8 cellular contexts compared by ENCODE assay signal in genomic region chr15:63473007-63473748, GRCh38. TPM values are rescaled to one million over a fixed set of nuclear protein-coding genes. Genes with fewer than 3 reads are reported as not detected.
DNase-seq lines count a peak whose midpoint lies in the region; ATAC-seq and TF ChIP-seq lines count a peak whose summit lies in the region.

No MANE protein-coding gene starts in this region.

- H3K4me1 ChIP-seq in CD8-positive, alpha-beta memory T cell (ENCODE audit: insufficient read depth, low read length), result peaks cover 33% of the 10 kb centered on the region
- H3K4me1 ChIP-seq in fibroblast of lung (ENCODE audit: control insufficient read depth, extremely low read depth, insufficient read depth, low read length), result peaks cover 25% of the 10 kb centered on the region
- H3K4me1 ChIP-seq in esophagus muscularis mucosa, result peaks cover 6 to 32% (median 29%) of the 10 kb centered on the region in 4 donors

- H3K9me3 Mint-ChIP-seq in CD8-positive, alpha-beta memory T cell, result no peaks in the 10 kb centered on the region

- no peak overlapping the region for H3K9ac ChIP-seq in fibroblast of lung (ENCODE audit: insufficient read depth, low read length)

- intact Hi-C loops in head of caudate nucleus (cut with DNase I) (no loop called here), esophagus muscularis mucosa (cut with DNase I) (no loop called here), lower leg skin (cut with DNase I; ENCODE audit: low total_unique reads) (no loop called here)

- H3K9me3 ChIP-seq in CD8-positive, alpha-beta memory T cell (ENCODE audit: low read length), result no peaks in the 10 kb centered on the region
- H3K9me3 ChIP-seq in fibroblast of lung (ENCODE audit: control insufficient read depth, insufficient read depth, low read depth, low read length), result no peaks in the 10 kb centered on the region
- H3K9me3 ChIP-seq in esophagus muscularis mucosa, result no peaks in the 10 kb centered on the region

- peak; percentile 48 for ATAC-seq in GM19395 (IDR thresholded peaks at IDR 0.05; ENCODE audit: unreplicated experiment)

- H3K79me2 ChIP-seq in fibroblast of lung (ENCODE audit: control insufficient read depth, insufficient read depth, low read length), result no peaks in the 10 kb centered on the region

- 92% methylated on average over 9 of the region's 9 CpGs for WGBS in esophagus muscularis mucosa
- WGBS in lower leg skin, 2 donors, result 83 to 88% methylated on average over 9 of the region's 9 CpGs

- TF ChIP-seq EP300 in esophagus muscularis mucosa (IDR thresholded peaks at IDR 0.05), result no peak

- TF ChIP-seq CTCF in fibroblast of lung (conservative IDR thresholded peaks at IDR 0.05 in 1 of 2, IDR thresholded peaks at IDR 0.05 in 1 of 2; ENCODE audit: low read depth in 1 of 2, low read length in 2 of 2) (no peak), esophagus muscularis mucosa (IDR thresholded peaks at IDR 0.05) (no peak), lower leg skin (IDR thresholded peaks at IDR 0.05) (no peak)

- no peaks in the 10 kb centered on the region for H3K27me3 ChIP-seq in CD8-positive, alpha-beta memory T cell (ENCODE audit: insufficient read depth, low read length, poor library complexity, severe bottlenecking)
- no peaks in the 10 kb centered on the region for H3K27me3 ChIP-seq in fibroblast of lung (ENCODE audit: control insufficient read depth, insufficient read depth, low read length)
- no peaks in the 10 kb centered on the region for H3K27me3 ChIP-seq in esophagus muscularis mucosa

- no peaks in the 10 kb centered on the region for H3K36me3 Mint-ChIP-seq in CD8-positive, alpha-beta memory T cell

- POLR2A ChIA-PET in CD8-positive, alpha-beta memory T cell (lab: Charles Lee), result interaction anchor here (2.1 kb wide), 1 partner anchor 32 kb away, joined by 8 read pairs; no protein-coding TSS in a partner anchor

- H3K4me2 ChIP-seq in fibroblast of lung (ENCODE audit: extremely low read depth, insufficient read depth, low read length), result no peak overlapping the region

- no peaks in the 10 kb centered on the region for H4K20me1 ChIP-seq in fibroblast of lung (ENCODE audit: control insufficient read depth, extremely low read depth, insufficient read depth, low read length)

- H3K27ac ChIP-seq in CD8-positive, alpha-beta memory T cell (ENCODE audit: low read depth, low read length), result no peak overlapping the region
- peak overlapping the region; percentile 24 for H3K27ac ChIP-seq in fibroblast of lung (ENCODE audit: insufficient read depth, low read length)
- H3K27ac ChIP-seq in esophagus muscularis mucosa (replicated peaks in 1 of 4), result no peak overlapping the region

- no peaks in the 10 kb centered on the region for H3K27me3 Mint-ChIP-seq in CD8-positive, alpha-beta memory T cell

- TF ChIP-seq POLR2A in esophagus muscularis mucosa (IDR thresholded peaks at IDR 0.05; ENCODE audit: low read depth), result no peak
- TF ChIP-seq POLR2A in lower leg skin (IDR thresholded peaks at IDR 0.05), result no peak

- H3K36me3 ChIP-seq in CD8-positive, alpha-beta memory T cell (ENCODE audit: insufficient read depth, low read length), result no peaks in the 10 kb centered on the region
- H3K36me3 ChIP-seq in fibroblast of lung (ENCODE audit: control insufficient read depth, insufficient read depth, low read length) (no peaks in the 10 kb centered on the region), esophagus muscularis mucosa (no peaks in the 10 kb centered on the region)

- no peak overlapping the region for H2AFZ ChIP-seq in fibroblast of lung (ENCODE audit: low read length)

- CTCF ChIA-PET in CD8-positive, alpha-beta memory T cell (lab: Charles Lee), result interaction anchor here (1.3 to 1.7 kb wide), 3 partner anchors 23 to 32 kb away, joined by 4 to 8 read pairs (median 4); no protein-coding TSS in a partner anchor

- peak overlapping the region in 7 of 8 donors; percentile 26 to 97 (median 74) for H3K27ac Mint-ChIP-seq in CD8-positive, alpha-beta memory T cell

- H3K4me3 ChIP-seq in CD8-positive, alpha-beta memory T cell (ENCODE audit: low read length), result no peak overlapping the region
- H3K4me3 ChIP-seq in fibroblast of lung (replicated peaks in 1 of 4; ENCODE audit: control extremely low read depth in 1 of 4, insufficient read depth in 1 of 4, low read depth in 3 of 4, low read length in 4 of 4), result no peak overlapping the region
- no peak overlapping the region for H3K4me3 ChIP-seq in esophagus muscularis mucosa
- no peak overlapping the region for H3K4me3 ChIP-seq in lower leg skin (ENCODE audit: low read depth, poor library complexity, severe bottlenecking)

- peak in 3 of 5 donors; percentile 16 to 59 (median 44) for DNase-seq in CD8-positive, alpha-beta memory T cell
- DNase-seq in LHCN-M2 (ENCODE audit: low read depth) (peak; percentile 41), fibroblast of lung (ENCODE audit: low read depth in 2 of 2) (no peak), head of caudate nucleus (no peak), GM19238 (ENCODE audit: insufficient read length, low spot score) (no peak), esophagus muscularis mucosa (ENCODE audit: extremely low spot score) (no peak), lower leg skin (ENCODE audit: low spot score in 2 of 2) (no peak)

- H3K4me3 Mint-ChIP-seq in CD8-positive, alpha-beta memory T cell, result peak overlapping the region in 1 of 7 donors; percentile 6

- peaks cover 17 to 50% (median 45%) of the 10 kb centered on the region in 3 donors for H3K4me1 Mint-ChIP-seq in CD8-positive, alpha-beta memory T cell

RNA-seq across cellular contexts. Expression of gene USP3, which starts 31.2 kb away (rescaled TPM):
- 10 to 100 TPM; 36.6 to 38.0 TPM for total RNA-seq in CD8-positive, alpha-beta memory T cell
- polyA plus RNA-seq in CD8-positive, alpha-beta memory T cell, result 50.7 TPM
- total RNA-seq in LHCN-M2 (2014; rRNA removed) (21.2 and 24.3 TPM in 2 replicates), fibroblast of lung (48.5 and 55.5 TPM in 2 replicates), esophagus muscularis mucosa (10 to 100 TPM; 40.1 to 46.5 (median 41.3) TPM), lower leg skin (10 to 100 TPM; 43.9 to 66.5 (median 55.0) TPM)
- polyA plus RNA-seq in LHCN-M2 (2012), result 10.2 TPM
- 19.9 and 21.3 TPM in 2 replicates for polyA plus RNA-seq in fibroblast of lung
- 18.4 and 21.1 TPM in 2 replicates for polyA plus RNA-seq in fibroblast of lung (2012)
- 18.3 and 53.6 TPM in 2 replicates for polyA minus RNA-seq in fibroblast of lung (ENCODE audit: low replicate concordance)

Comparison
In these comparisons a context has a peak if more than half of its experiments do, and no peak if none do; other contexts are left out.
1. DNase-seq: peak in CD8-positive, alpha-beta memory T cell (3 of 5) and LHCN-M2 (single experiment); none in fibroblast of lung (0 of 2), head of caudate nucleus (0 of 42), GM19238 (single experiment), esophagus muscularis mucosa (single experiment) and lower leg skin (0 of 2).